1 cellular context compared by ENCODE assay signal in genomic region chr11:57316017-57316416, GRCh38.
TF ChIP-seq lines count a peak whose summit lies in the region.

No MANE protein-coding gene starts in this region.

TF ChIP-seq in GM12878, 131 proteins besides CTCF, POLR2A, EP300 and RAD21:
- TF ChIP-seq SUZ12 (IDR thresholded peaks at IDR 0.05; ENCODE audit: unreplicated experiment), result no peak
- no peak for TF ChIP-seq SREBF1 (IDR thresholded peaks at IDR 0.05; ENCODE audit: low read length)
- TF ChIP-seq SIX5 (IDR thresholded peaks at IDR 0.05; ENCODE audit: low read depth, low read length, severe bottlenecking), result no peak
- no peak for TF ChIP-seq BHLHE40 (IDR thresholded peaks at IDR 0.05; ENCODE audit: borderline replicate concordance in 1 of 2, low read depth in 2 of 2, low read length in 1 of 2)
- TF ChIP-seq ZBTB4 (CRISPR knock-in tag; IDR thresholded peaks at IDR 0.05), result no peak
- TF ChIP-seq, protein P1, sequence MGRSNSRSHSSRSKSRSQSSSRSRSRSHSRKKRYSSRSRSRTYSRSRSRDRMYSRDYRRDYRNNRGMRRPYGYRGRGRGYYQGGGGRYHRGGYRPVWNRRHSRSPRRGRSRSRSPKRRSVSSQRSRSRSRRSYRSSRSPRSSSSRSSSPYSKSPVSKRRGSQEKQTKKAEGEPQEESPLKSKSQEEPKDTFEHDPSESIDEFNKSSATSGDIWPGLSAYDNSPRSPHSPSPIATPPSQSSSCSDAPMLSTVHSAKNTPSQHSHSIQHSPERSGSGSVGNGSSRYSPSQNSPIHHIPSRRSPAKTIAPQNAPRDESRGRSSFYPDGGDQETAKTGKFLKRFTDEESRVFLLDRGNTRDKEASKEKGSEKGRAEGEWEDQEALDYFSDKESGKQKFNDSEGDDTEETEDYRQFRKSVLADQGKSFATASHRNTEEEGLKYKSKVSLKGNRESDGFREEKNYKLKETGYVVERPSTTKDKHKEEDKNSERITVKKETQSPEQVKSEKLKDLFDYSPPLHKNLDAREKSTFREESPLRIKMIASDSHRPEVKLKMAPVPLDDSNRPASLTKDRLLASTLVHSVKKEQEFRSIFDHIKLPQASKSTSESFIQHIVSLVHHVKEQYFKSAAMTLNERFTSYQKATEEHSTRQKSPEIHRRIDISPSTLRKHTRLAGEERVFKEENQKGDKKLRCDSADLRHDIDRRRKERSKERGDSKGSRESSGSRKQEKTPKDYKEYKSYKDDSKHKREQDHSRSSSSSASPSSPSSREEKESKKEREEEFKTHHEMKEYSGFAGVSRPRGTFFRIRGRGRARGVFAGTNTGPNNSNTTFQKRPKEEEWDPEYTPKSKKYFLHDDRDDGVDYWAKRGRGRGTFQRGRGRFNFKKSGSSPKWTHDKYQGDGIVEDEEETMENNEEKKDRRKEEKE (IDR thresholded peaks at IDR 0.05), result no peak
- TF ChIP-seq, protein P2, sequence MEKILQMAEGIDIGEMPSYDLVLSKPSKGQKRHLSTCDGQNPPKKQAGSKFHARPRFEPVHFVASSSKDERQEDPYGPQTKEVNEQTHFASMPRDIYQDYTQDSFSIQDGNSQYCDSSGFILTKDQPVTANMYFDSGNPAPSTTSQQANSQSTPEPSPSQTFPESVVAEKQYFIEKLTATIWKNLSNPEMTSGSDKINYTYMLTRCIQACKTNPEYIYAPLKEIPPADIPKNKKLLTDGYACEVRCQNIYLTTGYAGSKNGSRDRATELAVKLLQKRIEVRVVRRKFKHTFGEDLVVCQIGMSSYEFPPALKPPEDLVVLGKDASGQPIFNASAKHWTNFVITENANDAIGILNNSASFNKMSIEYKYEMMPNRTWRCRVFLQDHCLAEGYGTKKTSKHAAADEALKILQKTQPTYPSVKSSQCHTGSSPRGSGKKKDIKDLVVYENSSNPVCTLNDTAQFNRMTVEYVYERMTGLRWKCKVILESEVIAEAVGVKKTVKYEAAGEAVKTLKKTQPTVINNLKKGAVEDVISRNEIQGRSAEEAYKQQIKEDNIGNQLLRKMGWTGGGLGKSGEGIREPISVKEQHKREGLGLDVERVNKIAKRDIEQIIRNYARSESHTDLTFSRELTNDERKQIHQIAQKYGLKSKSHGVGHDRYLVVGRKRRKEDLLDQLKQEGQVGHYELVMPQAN (conservative IDR thresholded peaks at IDR 0.05), result no peak
- TF ChIP-seq NRF1 (conservative IDR thresholded peaks at IDR 0.05; ENCODE audit: low read depth, low read length), result no peak
- TF ChIP-seq CBX5 (IDR thresholded peaks at IDR 0.05; ENCODE audit: low read depth), result no peak
- no peak for TF ChIP-seq LARP7 (IDR thresholded peaks at IDR 0.05)
- TF ChIP-seq NR2C1 (IDR thresholded peaks at IDR 0.05), result no peak
- no peak for TF ChIP-seq POU2F2 (IDR thresholded peaks at IDR 0.05; ENCODE audit: borderline replicate concordance, low read depth, low read length)
- no peak for TF ChIP-seq HDGF (IDR thresholded peaks at IDR 0.05)
- no peak for TF ChIP-seq EGR1 (IDR thresholded peaks at IDR 0.05; ENCODE audit: borderline replicate concordance in 1 of 2, low read depth in 2 of 2, low read length in 2 of 2)
- TF ChIP-seq TCF12 (IDR thresholded peaks at IDR 0.05; ENCODE audit: low read depth, low read length), result no peak
- no peak for TF ChIP-seq CUX1 (IDR thresholded peaks at IDR 0.05; ENCODE audit: insufficient replicate concordance, low read depth, low read length)
